Comparison of ENCODE assay signal across 1 cellular context in the genomic region with DNA sequence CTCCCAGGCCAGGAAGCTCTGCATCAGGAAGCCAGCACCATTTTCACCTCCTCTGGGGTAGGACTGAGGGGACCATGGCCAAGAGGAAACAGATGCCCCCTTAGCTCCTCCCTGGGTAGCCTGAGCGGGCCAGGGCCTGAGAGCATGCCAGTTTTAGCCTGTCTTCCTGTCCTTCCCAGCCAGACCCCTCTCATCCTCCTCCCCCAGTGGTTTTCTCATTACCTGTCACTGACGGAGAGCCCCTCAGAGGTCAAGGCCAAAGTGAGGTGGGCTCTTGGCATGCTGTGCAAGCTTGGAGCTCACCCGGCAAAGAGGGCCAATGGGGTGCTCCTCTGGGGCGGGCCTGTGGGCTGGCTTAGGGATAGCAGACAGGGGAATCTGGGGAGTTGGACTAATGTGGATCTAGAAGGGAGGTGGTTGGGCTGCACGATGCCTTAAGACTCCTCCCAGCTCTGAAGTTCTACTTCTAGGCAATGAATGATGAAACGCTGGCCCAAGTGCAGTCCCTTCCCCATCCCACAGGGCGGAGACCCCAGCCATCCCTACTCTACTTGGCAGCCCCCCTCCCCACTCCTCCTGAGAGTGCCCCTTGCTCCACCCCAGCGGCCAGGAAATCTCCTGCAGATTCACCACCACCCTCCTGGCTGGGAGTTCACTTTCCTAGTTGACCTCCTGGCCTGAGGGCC.
A peak's percentile ranks its signal among the peaks of the same experiment; 100 is the strongest.
TF ChIP-seq lines count a peak whose summit lies in the region.

No MANE protein-coding gene starts in this region.

TF ChIP-seq in HepG2, 621 proteins besides CTCF, POLR2A, EP300 and RAD21 (continued from another document and continues in another):
- TF ChIP-seq, protein P1, sequence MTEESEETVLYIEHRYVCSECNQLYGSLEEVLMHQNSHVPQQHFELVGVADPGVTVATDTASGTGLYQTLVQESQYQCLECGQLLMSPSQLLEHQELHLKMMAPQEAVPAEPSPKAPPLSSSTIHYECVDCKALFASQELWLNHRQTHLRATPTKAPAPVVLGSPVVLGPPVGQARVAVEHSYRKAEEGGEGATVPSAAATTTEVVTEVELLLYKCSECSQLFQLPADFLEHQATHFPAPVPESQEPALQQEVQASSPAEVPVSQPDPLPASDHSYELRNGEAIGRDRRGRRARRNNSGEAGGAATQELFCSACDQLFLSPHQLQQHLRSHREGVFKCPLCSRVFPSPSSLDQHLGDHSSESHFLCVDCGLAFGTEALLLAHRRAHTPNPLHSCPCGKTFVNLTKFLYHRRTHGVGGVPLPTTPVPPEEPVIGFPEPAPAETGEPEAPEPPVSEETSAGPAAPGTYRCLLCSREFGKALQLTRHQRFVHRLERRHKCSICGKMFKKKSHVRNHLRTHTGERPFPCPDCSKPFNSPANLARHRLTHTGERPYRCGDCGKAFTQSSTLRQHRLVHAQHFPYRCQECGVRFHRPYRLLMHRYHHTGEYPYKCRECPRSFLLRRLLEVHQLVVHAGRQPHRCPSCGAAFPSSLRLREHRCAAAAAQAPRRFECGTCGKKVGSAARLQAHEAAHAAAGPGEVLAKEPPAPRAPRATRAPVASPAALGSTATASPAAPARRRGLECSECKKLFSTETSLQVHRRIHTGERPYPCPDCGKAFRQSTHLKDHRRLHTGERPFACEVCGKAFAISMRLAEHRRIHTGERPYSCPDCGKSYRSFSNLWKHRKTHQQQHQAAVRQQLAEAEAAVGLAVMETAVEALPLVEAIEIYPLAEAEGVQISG (CRISPR knock-in tag; IDR thresholded peaks at IDR 0.05) = no peak
- no peak for TF ChIP-seq ZNF670 (CRISPR knock-in tag; IDR thresholded peaks at IDR 0.05; ENCODE audit: borderline replicate concordance)
- peak; percentile 48 for TF ChIP-seq ZNF687 (CRISPR knock-in tag; IDR thresholded peaks at IDR 0.05)
- TF ChIP-seq, protein P2, sequence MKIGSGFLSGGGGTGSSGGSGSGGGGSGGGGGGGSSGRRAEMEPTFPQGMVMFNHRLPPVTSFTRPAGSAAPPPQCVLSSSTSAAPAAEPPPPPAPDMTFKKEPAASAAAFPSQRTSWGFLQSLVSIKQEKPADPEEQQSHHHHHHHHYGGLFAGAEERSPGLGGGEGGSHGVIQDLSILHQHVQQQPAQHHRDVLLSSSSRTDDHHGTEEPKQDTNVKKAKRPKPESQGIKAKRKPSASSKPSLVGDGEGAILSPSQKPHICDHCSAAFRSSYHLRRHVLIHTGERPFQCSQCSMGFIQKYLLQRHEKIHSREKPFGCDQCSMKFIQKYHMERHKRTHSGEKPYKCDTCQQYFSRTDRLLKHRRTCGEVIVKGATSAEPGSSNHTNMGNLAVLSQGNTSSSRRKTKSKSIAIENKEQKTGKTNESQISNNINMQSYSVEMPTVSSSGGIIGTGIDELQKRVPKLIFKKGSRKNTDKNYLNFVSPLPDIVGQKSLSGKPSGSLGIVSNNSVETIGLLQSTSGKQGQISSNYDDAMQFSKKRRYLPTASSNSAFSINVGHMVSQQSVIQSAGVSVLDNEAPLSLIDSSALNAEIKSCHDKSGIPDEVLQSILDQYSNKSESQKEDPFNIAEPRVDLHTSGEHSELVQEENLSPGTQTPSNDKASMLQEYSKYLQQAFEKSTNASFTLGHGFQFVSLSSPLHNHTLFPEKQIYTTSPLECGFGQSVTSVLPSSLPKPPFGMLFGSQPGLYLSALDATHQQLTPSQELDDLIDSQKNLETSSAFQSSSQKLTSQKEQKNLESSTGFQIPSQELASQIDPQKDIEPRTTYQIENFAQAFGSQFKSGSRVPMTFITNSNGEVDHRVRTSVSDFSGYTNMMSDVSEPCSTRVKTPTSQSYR (CRISPR knock-in tag; IDR thresholded peaks at IDR 0.05; ENCODE audit: borderline replicate concordance) = peak; percentile 14; the same call in 1 of the 2 replicates
- TF ChIP-seq SIN3A (IDR thresholded peaks at IDR 0.05; ENCODE audit: borderline replicate concordance, low read depth, low read length) = 0 out of 2 replicates have a peak, but pooled peaks have one; percentile 16
- TF ChIP-seq PPARG (CRISPR knock-in tag; conservative IDR thresholded peaks at IDR 0.05) = no peak
- no peak for TF ChIP-seq HNRNPLL (IDR thresholded peaks at IDR 0.05; ENCODE audit: low read depth, low read length, poor library complexity, severe bottlenecking)
- TF ChIP-seq ZNF556 (CRISPR knock-in tag; IDR thresholded peaks at IDR 0.05; ENCODE audit: borderline replicate concordance) = no peak
- TF ChIP-seq KLF13 (CRISPR knock-in tag; IDR thresholded peaks at IDR 0.05) = no peak
- peak; percentile 18 for TF ChIP-seq SKI (IDR thresholded peaks at IDR 0.05; ENCODE audit: partially characterized antibody)
- peak; percentile 30; the same call in 1 of the 2 replicates for TF ChIP-seq ZNF646 (CRISPR knock-in tag; IDR thresholded peaks at IDR 0.05)
- no peak for TF ChIP-seq ZNF75D (CRISPR knock-in tag; IDR thresholded peaks at IDR 0.05; ENCODE audit: borderline replicate concordance)
- no peak for TF ChIP-seq ZBTB40 (IDR thresholded peaks at IDR 0.05)
- no peak for TF ChIP-seq ZBTB40 (CRISPR knock-in tag; IDR thresholded peaks at IDR 0.05)
- no peak for TF ChIP-seq FOSL2 (CRISPR knock-in tag; IDR thresholded peaks at IDR 0.05)
